17 cellular contexts compared by ENCODE assay signal in the genomic region with DNA sequence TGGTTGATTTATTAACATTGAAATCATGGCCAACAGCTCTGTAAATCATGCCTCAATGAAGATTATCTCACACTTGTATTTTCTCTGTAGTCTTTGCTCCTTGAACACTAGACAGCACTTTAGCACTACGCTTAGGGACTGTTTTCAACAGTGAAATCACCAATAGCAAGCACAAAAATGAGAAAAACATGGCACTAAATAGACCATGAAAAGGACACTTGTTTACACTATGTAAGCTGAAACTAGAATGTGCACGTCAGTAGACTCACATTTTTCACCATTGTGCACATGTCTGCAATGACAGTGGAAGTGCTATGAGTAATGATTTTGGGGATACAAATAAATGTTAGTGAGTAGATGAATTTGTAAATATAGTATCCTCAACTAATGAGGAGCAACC. TPM values are rescaled to one million over a fixed set of nuclear protein-coding genes. Genes with fewer than 3 reads are reported as not detected.
DNase-seq lines count a peak whose midpoint lies in the region; ATAC-seq, FAIRE-seq and TF ChIP-seq lines count a peak whose summit lies in the region.
"Had no signal": no experiment of that assay in that cellular context is flagged by ENCODE, and none has a peak within 500 bp of the region (broad histone marks: within the 10 kb centered on the region; RNA-seq: fewer than 3 reads in every experiment).

No MANE protein-coding gene starts in this region.

- peaks cover 38% of the 10 kb centered on the region for H4K20me1 ChIP-seq in neural progenitor cell (ENCODE audit: low read depth)

- TF ChIP-seq POLR2A in GM12891 (IDR thresholded peaks at IDR 0.05; ENCODE audit: low read depth, low read length), result no peak

- peaks cover 32% of the 10 kb centered on the region for H3F3A ChIP-seq in neural progenitor cell (ENCODE audit: low read depth)

- intact Hi-C loops in pancreas (cut with DNase I), result no loop called here
- intact Hi-C loops in left cardiac atrium (cut with DNase I), result loop anchor here (5.0 to 10.0 kb wide), 3 partner anchors 87 to 164 kb away; no protein-coding TSS in a partner anchor

- peaks cover 3% of the 10 kb centered on the region for H3K27me3 Mint-ChIP-seq in neural progenitor cell (ENCODE audit: insufficient read depth, low read depth)
- H3K27me3 Mint-ChIP-seq: stimulated activated memory B cell treated with anti-CD40 and anti-IgM and Interleukin-4, amounts not matched to agents 10 μg/mL and 1 μg/mL and 100 μg/mL, for 72 hours had no signal

- H3K27me3 ChIP-seq in neural progenitor cell, result no peaks in the 10 kb centered on the region
- no peaks in the 10 kb centered on the region for H3K27me3 ChIP-seq in pancreas
- H3K27me3 ChIP-seq: cardiac muscle cell, foreskin keratinocyte, left lung had no signal

- FAIRE-seq in GM12891 (lab: Jason Lieb, UNC) (peak; percentile 82), pancreas (lab: Jason Lieb, UNC) (no peak)

- H3K9me3 ChIP-seq in neural progenitor cell (ENCODE audit: low read depth), result no peaks in the 10 kb centered on the region
- no peaks in the 10 kb centered on the region for H3K9me3 ChIP-seq in pancreas
- H3K9me3 ChIP-seq: left lung had no signal

- peaks cover 76% of the 10 kb centered on the region for H3K79me2 ChIP-seq in neural progenitor cell (ENCODE audit: low read depth)

- WGBS in pancreas, 2 donors, result 82 to 83% methylated on average over 2 of the region's 2 CpGs

- H2AFZ ChIP-seq in neural progenitor cell (replicated peaks), result no peak overlapping the region

- POLR2A ChIA-PET in HEK293T (lab: Yijun Ruan, JAX), result no interaction called here

- peaks cover 15% of the 10 kb centered on the region for H3K4me1 Mint-ChIP-seq in neural progenitor cell

- CTCF ChIA-PET in HEK293T (lab: Yijun Ruan, JAX), result no interaction called here

- H3K4me3 Mint-ChIP-seq in neural progenitor cell, result no peak overlapping the region
- H3K4me3 Mint-ChIP-seq: stimulated activated memory B cell treated with anti-CD40 and anti-IgM and Interleukin-4, amounts not matched to agents 10 μg/mL and 1 μg/mL and 100 μg/mL, for 72 hours; T-helper 2 cell treated with Interferon-gamma antibody and Interleukin-4, amounts not matched to agents 5 μg/mL and 100 μg/mL, for 36 hours had no signal

- H3K4me3 ChIP-seq in coronary artery (peak overlapping the region; percentile 42), neural progenitor cell (peak overlapping the region; percentile 76), pancreas (no peak overlapping the region)
- H3K4me3 ChIP-seq: cardiac muscle cell had no signal

- peak overlapping the region; percentile 94 for H3K4me2 ChIP-seq in neural progenitor cell

- H3K9ac ChIP-seq in neural progenitor cell, result no peak overlapping the region

- no peaks in the 10 kb centered on the region for H3K36me3 ChIP-seq in neural progenitor cell
- H3K36me3 ChIP-seq in pancreas, result no peaks in the 10 kb centered on the region
- H3K36me3 ChIP-seq: cardiac muscle cell, left lung had no signal

- H3K4me1 ChIP-seq in neural progenitor cell (peaks cover 43% of the 10 kb centered on the region), pancreas (peaks cover 0 to 12% (median 12%) of the 10 kb centered on the region in 3 donors)

- TF ChIP-seq CTCF in coronary artery (IDR thresholded peaks at IDR 0.05) (no peak), neural progenitor cell (IDR thresholded peaks at IDR 0.05) (no peak), pancreas (IDR thresholded peaks at IDR 0.05) (peak in 1 of 4 donors; percentile 4)

- H3K36me3 Mint-ChIP-seq in neural progenitor cell, result peaks cover 2% of the 10 kb centered on the region
- H3K36me3 Mint-ChIP-seq: stimulated activated memory B cell treated with anti-CD40 and anti-IgM and Interleukin-4, amounts not matched to agents 10 μg/mL and 1 μg/mL and 100 μg/mL, for 72 hours had no signal

- no peak overlapping the region for H3K27ac ChIP-seq in coronary artery
- no peak overlapping the region for H3K27ac ChIP-seq in neural progenitor cell
- H3K27ac ChIP-seq in pancreas, result no peak overlapping the region
- H3K27ac ChIP-seq: cardiac muscle cell, foreskin keratinocyte, left lung had no signal

- DNase-seq in GM12891 (ENCODE audit: insufficient read length, low spot score) (no peak), HEK293T (ENCODE audit: extremely low spot score) (no peak), coronary artery (ENCODE audit: low spot score) (no peak), neural progenitor cell (ENCODE audit: low spot score) (no peak), pancreas (no peak), iPS-NIHi11 (ENCODE audit: low spot score) (no peak), left cardiac atrium (no peak)
- DNase-seq: activated CD4-positive, alpha-beta T cell treated with anti-CD3 and anti-CD28 coated beads, Interleukin-2, amount 50 U/mL, for 4 hours; activated effector memory CD4-positive, alpha-beta T cell treated with Interleukin-2 at 50 U/mL for 16 hours; Calu3; foreskin keratinocyte; left lung; NCI-H1694 treated with DMSO at 0.1 percent for 48 hours; stimulated activated CD4-positive, alpha-beta T cell treated with anti-CD3 and anti-CD28 coated beads, Interleukin-2, amount 100 ng/mL, for 24 hours had no signal

- H3K9me3 Mint-ChIP-seq in neural progenitor cell, result no peaks in the 10 kb centered on the region
- H3K9me3 Mint-ChIP-seq: stimulated activated memory B cell treated with anti-CD40 and anti-IgM and Interleukin-4, amounts not matched to agents 10 μg/mL and 1 μg/mL and 100 μg/mL, for 72 hours; T-helper 2 cell treated with Interferon-gamma antibody and Interleukin-4, amounts not matched to agents 5 μg/mL and 100 μg/mL, for 36 hours had no signal

- no peak overlapping the region for H3K27ac Mint-ChIP-seq in neural progenitor cell
- H3K27ac Mint-ChIP-seq: stimulated activated memory B cell treated with anti-CD40 and anti-IgM and Interleukin-4, amounts not matched to agents 10 μg/mL and 1 μg/mL and 100 μg/mL, for 72 hours; T-helper 2 cell treated with Interferon-gamma antibody and Interleukin-4, amounts not matched to agents 5 μg/mL and 100 μg/mL, for 36 hours had no signal

- ATAC-seq in pancreas (no peak), left cardiac atrium (no peak)
- ATAC-seq: foreskin keratinocyte; left lung; stimulated activated memory B cell treated with anti-CD40 and anti-IgM and Interleukin-4, amounts not matched to agents 10 μg/mL and 1 μg/mL and 100 μg/mL, for 72 hours had no signal

TF ChIP-seq in GM12891, 5 proteins besides CTCF, POLR2A, EP300 and RAD21:
- TF ChIP-seq POLR2AphosphoS5 (IDR thresholded peaks at IDR 0.05; ENCODE audit: low read depth, low read length), result no peak

TF ChIP-seq in HEK293T, 16 proteins besides CTCF, POLR2A, EP300 and RAD21:
- TF ChIP-seq TARDBP (IDR thresholded peaks at IDR 0.05), result no peak
- no peak for TF ChIP-seq ELF4 (IDR thresholded peaks at IDR 0.05)
- TF ChIP-seq PKNOX1 (IDR thresholded peaks at IDR 0.05), result peak; percentile 76
TF ChIP-seq in HEK293T: peak in this region for 1.

RNA-seq across cellular contexts. Expression of gene BMP2K, which starts 3.1 kb away (rescaled TPM):
- polyA plus RNA-seq in GM12891 (2012; ENCODE audit: low read depth, missing spikeins), result 3.7 TPM
- 34.4 and 62.0 TPM in 2 replicates for total RNA-seq in neural progenitor cell (ENCODE audit: low replicate concordance)
- 10 to 100 TPM in 2 of 6 donors, 1 to 10 TPM in 4; 5.7 to 27.3 (median 7.9) TPM for total RNA-seq in pancreas
- 1 to 10 TPM; 4.8 to 5.2 TPM for polyA plus RNA-seq in pancreas
- 10 to 100 TPM; 41.3 to 46.3 TPM for total RNA-seq in left cardiac atrium

Comparison
In these comparisons a context has a peak if more than half of its experiments do, and no peak if none do; other contexts are left out.
1. H3K4me3 ChIP-seq: peak in coronary artery (single experiment) and neural progenitor cell (single experiment); none in pancreas (0 of 4).
2. intact Hi-C loops: an anchor here in left cardiac atrium (5.0 to 10.0 kb wide); none called in pancreas.